9 cellular contexts compared by ENCODE assay signal in the genomic region with DNA sequence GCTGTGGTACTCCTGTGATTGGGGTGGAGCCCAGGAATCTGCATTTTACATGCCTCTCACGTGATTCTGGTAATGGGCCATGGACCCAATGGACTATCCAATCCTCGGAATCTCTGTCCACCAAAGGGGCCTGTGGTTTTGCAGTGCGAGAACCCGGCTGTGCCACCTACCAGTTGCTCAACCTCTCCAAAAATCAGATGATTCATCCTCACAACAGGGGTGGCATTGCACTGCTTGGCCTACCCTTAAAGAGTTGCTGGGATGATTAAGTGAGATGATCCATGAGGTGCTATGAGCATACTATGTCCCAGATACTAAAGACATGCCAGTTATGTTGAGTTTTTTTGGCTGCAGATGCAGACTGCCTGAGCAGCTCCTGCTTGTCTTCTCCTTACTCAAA. TPM values are rescaled to one million over a fixed set of nuclear protein-coding genes. Genes with fewer than 3 reads are reported as not detected.
DNase-seq lines count a peak whose midpoint lies in the region; ATAC-seq and TF ChIP-seq lines count a peak whose summit lies in the region.
"Had no signal": no experiment of that assay in that cellular context is flagged by ENCODE, and none has a peak within 500 bp of the region (broad histone marks: within the 10 kb centered on the region; RNA-seq: fewer than 3 reads in every experiment).

No MANE protein-coding gene starts in this region.

- no peak for TF ChIP-seq CTCF in CD8-positive, alpha-beta T cell (IDR thresholded peaks at IDR 0.05)
- TF ChIP-seq CTCF in natural killer cell (IDR thresholded peaks at IDR 0.05) = no peak

- no peak overlapping the region for H2BK15ac ChIP-seq in mesenchymal stem cell (ENCODE audit: low read depth, poor library complexity, severe bottlenecking)

- no peak for DNase-seq in CD8-positive, alpha-beta T cell
- peak; percentile 52 for DNase-seq in HT1080 (ENCODE audit: low read depth)
- no peak for DNase-seq in natural killer cell
- DNase-seq in Ammon's horn (ENCODE audit: low spot score) = no peak
- DNase-seq in mesenchymal stem cell = no peak
- DNase-seq: activated CD4-positive, alpha-beta T cell treated with anti-CD3 and anti-CD28 coated beads, Interleukin-2, amount 50 U/mL, for 4 hours had no signal

- no peak overlapping the region for H2AK5ac ChIP-seq in mesenchymal stem cell (ENCODE audit: low read length, severe bottlenecking)

- H3K23ac ChIP-seq in mesenchymal stem cell (ENCODE audit: low read length in 2 of 2) = no peak overlapping the region

- no peaks in the 10 kb centered on the region for H3K27me3 ChIP-seq in CD8-positive, alpha-beta T cell (ENCODE audit: insufficient read depth, low read length)
- H3K27me3 ChIP-seq in mesenchymal stem cell (ENCODE audit: control insufficient read depth in 1 of 2, insufficient read depth in 1 of 2, low read length in 2 of 2) = no peaks in the 10 kb centered on the region

- peaks cover 6% of the 10 kb centered on the region for H3K79me1 ChIP-seq in mesenchymal stem cell (replicated peaks; ENCODE audit: low read length, poor library complexity, severe bottlenecking)

- peaks cover 42% of the 10 kb centered on the region for H3K4me1 ChIP-seq in CD8-positive, alpha-beta T cell (ENCODE audit: insufficient read depth, low read length)
- peaks cover 7% of the 10 kb centered on the region for H3K4me1 ChIP-seq in mesenchymal stem cell (ENCODE audit: control insufficient read depth, insufficient read depth, low read depth, low read length)

- no peak overlapping the region for H3K9ac ChIP-seq in mesenchymal stem cell (ENCODE audit: low read length)

- intact Hi-C loops in CD8-positive, alpha-beta T cell (cut with DNase I, micrococcal nuclease) = loop anchor here (5.0 to 10.0 kb wide), 5 partner anchors 541 to 1273 kb away; a partner anchor contains a TSS
- intact Hi-C loops in natural killer cell (cut with micrococcal nuclease) = loop anchor here (5.0 to 10.0 kb wide), 2 partner anchors 33 to 971 kb away; a partner anchor contains a TSS

- no peak overlapping the region for H2BK120ac ChIP-seq in mesenchymal stem cell (ENCODE audit: low read depth, low read length)

- H3K36me3 Mint-ChIP-seq in CD8-positive, alpha-beta T cell = peaks cover 36% of the 10 kb centered on the region
- H3K36me3 Mint-ChIP-seq in activated naive CD8-positive, alpha-beta T cell = peaks cover 6% of the 10 kb centered on the region
- H3K36me3 Mint-ChIP-seq in natural killer cell = no peaks in the 10 kb centered on the region

- ATAC-seq in CD8-positive, alpha-beta T cell = no peak
- ATAC-seq in natural killer cell (peak in 1 of 3 donors; percentile 7), HG03045 (IDR thresholded peaks at IDR 0.05; ENCODE audit: unreplicated experiment) (no peak), GM18511 (IDR thresholded peaks at IDR 0.05; ENCODE audit: unreplicated experiment) (no peak)

- H3K27ac ChIP-seq in CD8-positive, alpha-beta T cell (ENCODE audit: low read depth, low read length) = no peak overlapping the region
- H3K27ac ChIP-seq in mesenchymal stem cell (ENCODE audit: low read length, poor library complexity, severe bottlenecking) = no peak overlapping the region

- no peaks in the 10 kb centered on the region for H3K27me3 Mint-ChIP-seq in CD8-positive, alpha-beta T cell (ENCODE audit: low read depth)
- no peaks in the 10 kb centered on the region for H3K27me3 Mint-ChIP-seq in activated naive CD8-positive, alpha-beta T cell
- no peaks in the 10 kb centered on the region for H3K27me3 Mint-ChIP-seq in natural killer cell (ENCODE audit: low read depth in 2 of 2)

- no peaks in the 10 kb centered on the region for H3K9me3 Mint-ChIP-seq in CD8-positive, alpha-beta T cell
- H3K9me3 Mint-ChIP-seq in activated naive CD8-positive, alpha-beta T cell (ENCODE audit: low read depth) = no peaks in the 10 kb centered on the region
- no peaks in the 10 kb centered on the region for H3K9me3 Mint-ChIP-seq in natural killer cell

- POLR2A ChIA-PET in CD8-positive, alpha-beta T cell (lab: Charles Lee) = interaction anchor here (1.9 kb wide), 1 partner anchor 31 kb away, joined by 9 read pairs; no protein-coding TSS in a partner anchor

- H3K36me3 ChIP-seq in CD8-positive, alpha-beta T cell (ENCODE audit: insufficient read depth, low read length) = no peaks in the 10 kb centered on the region
- peaks cover 0 to 2% of the 10 kb centered on the region in 2 experiments for H3K36me3 ChIP-seq in mesenchymal stem cell (ENCODE audit: control insufficient read depth in 1 of 2, insufficient read depth in 2 of 2, low read depth in 1 of 2, low read length in 2 of 2)

- no peak overlapping the region for H2BK5ac ChIP-seq in mesenchymal stem cell (ENCODE audit: low read depth, low read length, poor library complexity, severe bottlenecking)

- 77% methylated on average over 4 of the region's 4 CpGs for WGBS in mesenchymal stem cell

- no peak overlapping the region for H2AFZ ChIP-seq in mesenchymal stem cell (ENCODE audit: low read depth, low read length)

- H4K8ac ChIP-seq in mesenchymal stem cell (ENCODE audit: low read length) = no peak overlapping the region

- H3K4ac ChIP-seq in mesenchymal stem cell (ENCODE audit: low read depth in 1 of 2, low read length in 2 of 2) = no peak overlapping the region

- peak overlapping the region; percentile 98 for H3K27ac Mint-ChIP-seq in CD8-positive, alpha-beta T cell
- peak overlapping the region; percentile 97 for H3K27ac Mint-ChIP-seq in activated naive CD8-positive, alpha-beta T cell
- peak overlapping the region; percentile 96 to 97 for H3K27ac Mint-ChIP-seq in natural killer cell

- no peak overlapping the region for H3K4me2 ChIP-seq in mesenchymal stem cell (ENCODE audit: low read length, poor library complexity, severe bottlenecking)

- H2BK12ac ChIP-seq in mesenchymal stem cell (ENCODE audit: low read length in 2 of 2) = no peak overlapping the region

- peak overlapping the region; percentile 95 for H3K4me3 Mint-ChIP-seq in CD8-positive, alpha-beta T cell
- H3K4me3 Mint-ChIP-seq in activated naive CD8-positive, alpha-beta T cell = peak overlapping the region; percentile 98
- peak overlapping the region; percentile 98 for H3K4me3 Mint-ChIP-seq in natural killer cell

- CTCF ChIA-PET in CD8-positive, alpha-beta T cell (lab: Charles Lee) = interaction anchor here (1.2 to 2.7 kb wide), 5 partner anchors 10 to 60 kb away, joined by 3 to 12 read pairs (median 9); no protein-coding TSS in a partner anchor

- H3K9me3 ChIP-seq in CD8-positive, alpha-beta T cell (ENCODE audit: low read length) = no peaks in the 10 kb centered on the region
- no peaks in the 10 kb centered on the region for H3K9me3 ChIP-seq in mesenchymal stem cell (ENCODE audit: control insufficient read depth, low read length)

- no peak overlapping the region for H3K18ac ChIP-seq in mesenchymal stem cell (ENCODE audit: low read depth in 1 of 2, low read length in 2 of 2)

- H3K4me1 Mint-ChIP-seq in CD8-positive, alpha-beta T cell (ENCODE audit: low read depth) = peaks cover 56% of the 10 kb centered on the region
- peaks cover 59% of the 10 kb centered on the region for H3K4me1 Mint-ChIP-seq in activated naive CD8-positive, alpha-beta T cell (ENCODE audit: low read depth)
- H3K4me1 Mint-ChIP-seq in natural killer cell = peaks cover 62% of the 10 kb centered on the region in 2 donors

- H3K14ac ChIP-seq in mesenchymal stem cell (ENCODE audit: low read length in 2 of 2) = no peak overlapping the region

- no peak overlapping the region for H3K4me3 ChIP-seq in CD8-positive, alpha-beta T cell (ENCODE audit: low read depth, low read length)
- no peak overlapping the region for H3K4me3 ChIP-seq in mesenchymal stem cell (ENCODE audit: insufficient read depth in 1 of 2, low read depth in 1 of 2, low read length in 2 of 2)

- no peak overlapping the region for H4K91ac ChIP-seq in mesenchymal stem cell (ENCODE audit: low read length)

RNA-seq across cellular contexts. Expression of a gene that starts 5.1 kb away (rescaled TPM):
- 10 to 100 TPM; 47.6 to 51.9 TPM for total RNA-seq in CD8-positive, alpha-beta T cell
- total RNA-seq in HT1080 (2014; rRNA removed; shearing (Covaris generic)) = 80.0 and 120 TPM in 2 replicates
- polyA plus RNA-seq in HT1080 (2015; cell fraction: cytosol; rRNA removed) = 176 and 201 TPM in 2 replicates
- 135 and 138 TPM in 2 replicates for polyA plus RNA-seq in HT1080 (2015; cell fraction: nucleus; rRNA removed)
- 100 to 1,000 TPM; 133 to 150 (median 148) TPM for total RNA-seq in natural killer cell
- polyA plus RNA-seq in mesenchymal stem cell (2013, experiment 1 of 2) = 146 TPM
- polyA plus RNA-seq in mesenchymal stem cell (2013, experiment 2 of 2) = 155 TPM
